ENCODE assay signal across 1 cellular context in genomic region chr3:119315600-119316312, GRCh38.
TF ChIP-seq lines count a peak whose summit lies in the region.

No MANE protein-coding gene starts in this region.

TF ChIP-seq in IMR-90, 13 proteins besides CTCF, POLR2A, EP300 and RAD21 (continued from another document):
- TF ChIP-seq CHD1 (IDR thresholded peaks at IDR 0.05; ENCODE audit: low read depth, low read length) (no peak), RCOR1 (IDR thresholded peaks at IDR 0.05; ENCODE audit: insufficient replicate concordance, low read length) (no peak), MXI1 (IDR thresholded peaks at IDR 0.05; ENCODE audit: borderline replicate concordance, low read depth, low read length) (no peak)
